Comparison of ENCODE assay signal across 37 cellular contexts in genomic region chr1:74402873-74403272, GRCh38.
"Had no signal": no experiment of that assay in that cellular context is flagged by ENCODE, and none has a peak within 500 bp of the region (broad histone marks: within the 10 kb centered on the region; RNA-seq: fewer than 3 reads in every experiment).

No MANE protein-coding gene starts in this region.

- H3K9me3 ChIP-seq: adrenal gland, body of pancreas, breast epithelium had no signal

- H3K4me3 Mint-ChIP-seq: activated B cell treated with CpG ODN at 0.5 μM for 24 hours; activated CD4-positive, alpha-beta memory T cell treated with anti-CD3 and anti-CD28 coated beads for 36 hours; activated CD4-positive, alpha-beta T cell treated with anti-CD3 and anti-CD28 coated beads, Interleukin-2, amount 10 ng/mL, durations not matched to agents 24 days and 14 days; activated CD8-positive, alpha-beta T cell treated with anti-CD3 and anti-CD28 coated beads for 36 hours; activated naive CD4-positive, alpha-beta T cell treated with anti-CD3 and anti-CD28 coated beads for 36 hours; activated naive CD8-positive, alpha-beta T cell treated with anti-CD3 and anti-CD28 coated beads for 36 hours; activated T-cell treated with anti-CD3 and anti-CD28 coated beads, Interleukin-2, amount 50 U/mL, for 4 hours; activated T-cell treated with anti-CD3 and anti-CD28 coated beads, Interleukin-2, amount 50 U/mL, for 72 hours; activated T-helper 1 cell treated with anti-CD3 and anti-CD28 coated beads, Interleukin-12 subunit alpha, Interleukin-12 subunit beta, Interleukin-2, Interleukin-4 antibody, amounts not matched to agents 30 ng/mL and 10 ng/mL and 1 ng/mL, durations not matched to agents 14 hours and 24 hours and 36 hours; activated T-helper 17 cell treated with anti-CD3 and anti-CD28 coated beads, Interleukin-2, amount 50 U/mL, for 72 hours; T-helper 1 cell treated with Interleukin-12 subunit alpha and Interleukin-12 subunit beta and Interleukin-4 antibody, amounts not matched to agents 30 μg/mL and 1 μg/mL, for 36 hours; T-helper 2 cell treated with Interferon-gamma antibody and Interleukin-4, amounts not matched to agents 5 μg/mL and 100 μg/mL, for 36 hours had no signal

- ATAC-seq: activated CD8-positive, alpha-beta T cell treated with anti-CD3 and anti-CD28 coated beads for 36 hours; activated naive CD4-positive, alpha-beta T cell treated with anti-CD3 and anti-CD28 coated beads, Interleukin-2, amount 50 U/mL, for 72 hours; activated T-cell treated with anti-CD3 and anti-CD28 coated beads, Interleukin-2, amount 50 U/mL, for 4 hours; activated T-cell treated with anti-CD3 and anti-CD28 coated beads, Interleukin-2, amount 50 U/mL, for 72 hours; activated T-helper 17 cell treated with anti-CD3 and anti-CD28 coated beads, Interleukin-2, amount 50 U/mL, for 72 hours; body of pancreas had no signal

- H3K4me3 ChIP-seq: adrenal gland, body of pancreas, breast epithelium had no signal

- H3K9me3 Mint-ChIP-seq: activated B cell treated with CpG ODN at 0.5 μM for 24 hours; activated CD4-positive, alpha-beta memory T cell treated with anti-CD3 and anti-CD28 coated beads for 36 hours; activated CD4-positive, alpha-beta T cell treated with anti-CD3 and anti-CD28 coated beads, Interleukin-2, amount 10 ng/mL, durations not matched to agents 24 days and 14 days; activated CD8-positive, alpha-beta T cell treated with anti-CD3 and anti-CD28 coated beads for 36 hours; activated naive CD4-positive, alpha-beta T cell treated with anti-CD3 and anti-CD28 coated beads for 36 hours; activated naive CD8-positive, alpha-beta T cell treated with anti-CD3 and anti-CD28 coated beads for 36 hours; activated T-cell treated with anti-CD3 and anti-CD28 coated beads, Interleukin-2, amount 50 U/mL, for 4 hours; activated T-helper 1 cell treated with anti-CD3 and anti-CD28 coated beads, Interleukin-12 subunit alpha, Interleukin-12 subunit beta, Interleukin-2, Interleukin-4 antibody, amounts not matched to agents 30 ng/mL and 10 ng/mL and 1 ng/mL, durations not matched to agents 14 hours and 24 hours and 36 hours; activated T-helper 17 cell treated with anti-CD3 and anti-CD28 coated beads, Interleukin-2, amount 50 U/mL, for 72 hours; T-helper 1 cell treated with Interleukin-12 subunit alpha and Interleukin-12 subunit beta and Interleukin-4 antibody, amounts not matched to agents 30 μg/mL and 1 μg/mL, for 36 hours; T-helper 2 cell treated with Interferon-gamma antibody and Interleukin-4, amounts not matched to agents 5 μg/mL and 100 μg/mL, for 36 hours had no signal

- H3K27ac ChIP-seq: adrenal gland, body of pancreas, brain microvascular endothelial cell, breast epithelium, VCaP had no signal

- H3K36me3 ChIP-seq: adrenal gland, brain microvascular endothelial cell, breast epithelium had no signal

- H3K36me3 Mint-ChIP-seq: activated CD4-positive, alpha-beta memory T cell treated with anti-CD3 and anti-CD28 coated beads for 36 hours; activated naive CD4-positive, alpha-beta T cell treated with anti-CD3 and anti-CD28 coated beads, Interleukin-2, amount 50 U/mL, for 72 hours; activated naive CD8-positive, alpha-beta T cell treated with anti-CD3 and anti-CD28 coated beads for 36 hours had no signal

- H3K4me1 ChIP-seq: adrenal gland, body of pancreas, breast epithelium had no signal

- H3K27me3 Mint-ChIP-seq: activated B cell treated with CpG ODN at 0.5 μM for 24 hours; activated CD4-positive, alpha-beta memory T cell treated with anti-CD3 and anti-CD28 coated beads for 36 hours; activated CD4-positive, alpha-beta T cell treated with anti-CD3 and anti-CD28 coated beads, Interleukin-2, amount 10 ng/mL, durations not matched to agents 24 days and 14 days; activated CD8-positive, alpha-beta T cell treated with anti-CD3 and anti-CD28 coated beads for 36 hours had no signal

- H3K27me3 ChIP-seq: adrenal gland, body of pancreas, brain microvascular endothelial cell, breast epithelium had no signal

- FAIRE-seq: astrocyte, TTC549 had no signal

- H3K27ac Mint-ChIP-seq: activated B cell treated with CpG ODN at 0.5 μM for 24 hours; activated CD4-positive, alpha-beta memory T cell treated with anti-CD3 and anti-CD28 coated beads for 36 hours; activated CD4-positive, alpha-beta T cell treated with anti-CD3 and anti-CD28 coated beads, Interleukin-2, amount 10 ng/mL, durations not matched to agents 24 days and 14 days; activated CD8-positive, alpha-beta T cell treated with anti-CD3 and anti-CD28 coated beads for 36 hours; activated naive CD4-positive, alpha-beta T cell treated with anti-CD3 and anti-CD28 coated beads for 36 hours; activated naive CD4-positive, alpha-beta T cell treated with anti-CD3 and anti-CD28 coated beads, Interleukin-2, amount 50 U/mL, for 72 hours; activated naive CD8-positive, alpha-beta T cell treated with anti-CD3 and anti-CD28 coated beads for 36 hours; activated T-cell treated with anti-CD3 and anti-CD28 coated beads, Interleukin-2, amount 50 U/mL, for 72 hours; activated T-helper 1 cell treated with anti-CD3 and anti-CD28 coated beads, Interleukin-12 subunit alpha, Interleukin-12 subunit beta, Interleukin-2, Interleukin-4 antibody, amounts not matched to agents 30 ng/mL and 10 ng/mL and 1 ng/mL, durations not matched to agents 14 hours and 24 hours and 36 hours; activated T-helper 17 cell treated with anti-CD3 and anti-CD28 coated beads, Interleukin-2, amount 50 U/mL, for 72 hours; T-helper 1 cell treated with Interleukin-12 subunit alpha and Interleukin-12 subunit beta and Interleukin-4 antibody, amounts not matched to agents 30 μg/mL and 1 μg/mL, for 36 hours; T-helper 2 cell treated with Interferon-gamma antibody and Interleukin-4, amounts not matched to agents 5 μg/mL and 100 μg/mL, for 36 hours had no signal

- DNase-seq: activated B cell treated with CpG ODN at 0.5 μM for 24 hours; activated CD4-positive, alpha-beta memory T cell treated with anti-CD3 and anti-CD28 coated beads for 36 hours; activated CD4-positive, alpha-beta T cell treated with anti-CD3 and anti-CD28 coated beads for 4 hours; activated CD4-positive, alpha-beta T cell treated with anti-CD3 and anti-CD28 coated beads, Interleukin-2, amount 10 ng/mL, durations not matched to agents 24 days and 14 days; activated CD4-positive, alpha-beta T cell treated with anti-CD3 and anti-CD28 coated beads, Interleukin-2, amount 50 U/mL, for 1 hour; activated CD4-positive, alpha-beta T cell treated with anti-CD3 and anti-CD28 coated beads, Interleukin-2, amount 50 U/mL, for 4 hours; activated CD4-positive, CD25-positive, alpha-beta regulatory T cell treated with anti-CD3 and anti-CD28 coated beads, Interleukin-2, amount 50 U/mL, for 72 hours; activated CD8-positive, alpha-beta memory T cell treated with anti-CD3 and anti-CD28 coated beads, Interleukin-2, amount 50 U/mL, for 4 hours; activated CD8-positive, alpha-beta T cell treated with anti-CD3 and anti-CD28 coated beads for 36 hours; activated effector memory CD4-positive, alpha-beta T cell treated with anti-CD3 and anti-CD28 coated beads, Interleukin-2, amount 50 U/mL, for 16 hours; activated gamma-delta T cell treated with Interleukin-2 at 50 U/mL for 16 hours; activated naive CD4-positive, alpha-beta T cell; activated naive CD4-positive, alpha-beta T cell treated with anti-CD3 and anti-CD28 coated beads for 36 hours; activated naive CD4-positive, alpha-beta T cell treated with anti-CD3 and anti-CD28 coated beads, Interleukin-2, amount 50 U/mL, for 16 hours; activated naive CD8-positive, alpha-beta T cell treated with anti-CD3 and anti-CD28 coated beads for 36 hours; activated T-cell treated with anti-CD3 and anti-CD28 coated beads for 4 hours; activated T-cell treated with anti-CD3 and anti-CD28 coated beads, Interleukin-2, amount 50 U/mL, for 1 hour; activated T-cell treated with anti-CD3 and anti-CD28 coated beads, Interleukin-2, amount 50 U/mL, for 4 hours; activated T-cell treated with anti-CD3 and anti-CD28 coated beads, Interleukin-2, amount 50 U/mL, for 72 hours; adrenal gland; amniotic stem cell; aorta; body of pancreas; brain microvascular endothelial cell; central memory CD4-positive, alpha-beta T cell; T-helper 1 cell; T-helper 2 cell; T-helper 9 cell had no signal

- H3K4me1 Mint-ChIP-seq: activated B cell treated with CpG ODN at 0.5 μM for 24 hours; activated CD4-positive, alpha-beta T cell treated with anti-CD3 and anti-CD28 coated beads, Interleukin-2, amount 10 ng/mL, durations not matched to agents 24 days and 14 days; activated naive CD8-positive, alpha-beta T cell treated with anti-CD3 and anti-CD28 coated beads for 36 hours; activated T-helper 17 cell treated with anti-CD3 and anti-CD28 coated beads, Interleukin-2, amount 50 U/mL, for 72 hours had no signal
